Comparison of ENCODE assay signal across 23 cellular contexts in genomic region chr10:131450220-131450765, GRCh38.
"Had no signal": no experiment of that assay in that cellular context is flagged by ENCODE, and none has a peak within 500 bp of the region (broad histone marks: within the 10 kb centered on the region; RNA-seq: fewer than 3 reads in every experiment).

No MANE protein-coding gene starts in this region.

- H3K9me3 ChIP-seq: heart left ventricle, mucosa of descending colon, ovary, suprapubic skin, thyroid gland had no signal

- ATAC-seq: heart left ventricle; left cardiac atrium; mucosa of descending colon; naive thymus-derived CD8-positive, alpha-beta T cell; right cardiac atrium; stimulated activated effector memory CD8-positive, alpha-beta T cell treated with anti-CD3 and anti-CD28 coated beads, Interleukin-12 subunit alpha, Interleukin-12 subunit beta, amount 100 ng/mL, for 72 hours; stimulated activated naive CD8-positive, alpha-beta T cell treated with anti-CD3 and anti-CD28 coated beads, Interleukin-15, Interleukin-2, amounts not matched to agents 100 U/mL and 50 U/mL, for 24 hours had no signal

- H3K9me3 Mint-ChIP-seq: neural crest cell; stimulated activated effector memory CD8-positive, alpha-beta T cell treated with anti-CD3 and anti-CD28 coated beads, Interleukin-12 subunit alpha, Interleukin-12 subunit beta, amount 100 ng/mL, for 72 hours; type B pancreatic cell had no signal

- H3K4me3 ChIP-seq: heart left ventricle, mucosa of descending colon, ovary, suprapubic skin, thyroid gland had no signal

- H3K27ac Mint-ChIP-seq: naive thymus-derived CD8-positive, alpha-beta T cell; progenitor cell of endocrine pancreas; stimulated activated effector memory CD8-positive, alpha-beta T cell treated with anti-CD3 and anti-CD28 coated beads, Interleukin-12 subunit alpha, Interleukin-12 subunit beta, amount 100 ng/mL, for 72 hours; type B pancreatic cell had no signal

- FAIRE-seq: colon, frontal cortex, islet of Langerhans, urothelium cell line had no signal

- H3K4me3 Mint-ChIP-seq: naive thymus-derived CD8-positive, alpha-beta T cell; neural crest cell; stimulated activated effector memory CD8-positive, alpha-beta T cell treated with anti-CD3 and anti-CD28 coated beads, Interleukin-12 subunit alpha, Interleukin-12 subunit beta, amount 100 ng/mL, for 72 hours; type B pancreatic cell had no signal

- H3K36me3 ChIP-seq: heart left ventricle, ovary, suprapubic skin, thyroid gland had no signal

- H3K4me1 ChIP-seq: suprapubic skin had no signal

- H3K4me1 Mint-ChIP-seq: stimulated activated effector memory CD8-positive, alpha-beta T cell treated with anti-CD3 and anti-CD28 coated beads, Interleukin-12 subunit alpha, Interleukin-12 subunit beta, amount 100 ng/mL, for 72 hours had no signal

- DNase-seq: dermis blood vessel endothelial cell; effector CD4-positive, alpha-beta T cell; heart left ventricle; hypothalamus; left cardiac atrium; mucosa of descending colon; naive thymus-derived CD8-positive, alpha-beta T cell; nucleus accumbens; ovary; right cardiac atrium; stimulated activated CD4-positive, alpha-beta T cell treated with anti-CD3 and anti-CD28 coated beads, Interleukin-4, amount 100 ng/mL, for 1 hour; stimulated activated CD8-positive, alpha-beta memory T cell treated with anti-CD3 and anti-CD28 coated beads, Interleukin-4, amount 100 ng/mL, for 48 hours; stimulated activated naive CD8-positive, alpha-beta T cell treated with anti-CD3 and anti-CD28 coated beads, Interleukin-15, Interleukin-2, amounts not matched to agents 100 U/mL and 50 U/mL, for 24 hours; thyroid gland had no signal

- H3K36me3 Mint-ChIP-seq: naive thymus-derived CD8-positive, alpha-beta T cell; stimulated activated effector memory CD8-positive, alpha-beta T cell treated with anti-CD3 and anti-CD28 coated beads, Interleukin-12 subunit alpha, Interleukin-12 subunit beta, amount 100 ng/mL, for 72 hours; type B pancreatic cell had no signal

- H3K27me3 ChIP-seq: ovary, thyroid gland had no signal

- H3K27ac ChIP-seq: heart left ventricle, ovary, suprapubic skin, thyroid gland had no signal
